10 cellular contexts compared by ENCODE assay signal in the genomic region with DNA sequence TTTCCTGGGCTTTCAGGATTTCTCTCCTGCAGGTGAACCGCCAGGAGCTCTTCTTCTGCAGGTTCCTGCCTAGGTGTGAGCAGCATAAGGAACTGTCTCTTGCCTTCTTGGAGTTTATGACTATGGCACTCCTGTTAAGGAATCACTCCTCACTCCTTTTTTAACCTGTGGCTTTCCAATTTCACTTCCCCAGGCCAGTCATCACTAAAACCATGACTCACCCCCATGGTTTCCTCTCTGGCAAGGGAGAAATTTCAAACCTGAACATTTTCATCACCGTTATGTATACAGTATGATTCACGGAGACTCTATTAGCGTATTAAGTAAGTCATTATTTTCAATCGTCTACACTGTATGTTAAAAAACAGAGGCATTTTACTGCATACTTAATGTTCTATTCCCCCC.
DNase-seq lines count a peak whose midpoint lies in the region; ATAC-seq and TF ChIP-seq lines count a peak whose summit lies in the region.
"Had no signal": no experiment of that assay in that cellular context is flagged by ENCODE, and none has a peak within 500 bp of the region (broad histone marks: within the 10 kb centered on the region; RNA-seq: fewer than 3 reads in every experiment).

No MANE protein-coding gene starts in this region.

- ATAC-seq in GM18511 (IDR thresholded peaks at IDR 0.05; ENCODE audit: unreplicated experiment): peak; percentile 44
- ATAC-seq in HG02759 (IDR thresholded peaks at IDR 0.05; ENCODE audit: unreplicated experiment): peak; percentile 51
- ATAC-seq in Right ventricle myocardium inferior: no peak

- H3K4me3 ChIP-seq in kidney epithelial cell (ENCODE audit: low read depth, low read length): no peak overlapping the region

- intact Hi-C loops in Right ventricle myocardium inferior (cut with DNase I): no loop called here

- DNase-seq in NCI-H226 (peak; percentile 89), kidney epithelial cell (ENCODE audit: low read depth) (peak; percentile 54), Right ventricle myocardium inferior (ENCODE audit: missing footprints) (no peak), OCI-M2 (lab: John Stamatoyannopoulos, UW; ENCODE audit: unreplicated experiment) (no peak), DMS153 (lab: John Stamatoyannopoulos, UW) (no peak)
- no peak for DNase-seq in activated CD4-positive, alpha-beta T cell treated with anti-CD3 and anti-CD28 coated beads for 1 hour
- DNase-seq: activated T-cell treated with anti-CD3 and anti-CD28 coated beads, Interleukin-2, amount 50 U/mL, for 4 hours; GOT3 had no signal

- no peaks in the 10 kb centered on the region for H3K27me3 ChIP-seq in kidney epithelial cell (ENCODE audit: control insufficient read depth, insufficient read depth, low read length)

- no peaks in the 10 kb centered on the region for H3K36me3 ChIP-seq in kidney epithelial cell (ENCODE audit: control insufficient read depth, insufficient read depth, low read length)

- TF ChIP-seq CTCF in kidney epithelial cell (IDR thresholded peaks at IDR 0.05; ENCODE audit: insufficient read depth, low read length, poor library complexity, severe bottlenecking): no peak

Comparison
In these comparisons a context has a peak if more than half of its experiments do, and no peak if none do; other contexts are left out.
1. DNase-seq: peak in NCI-H226 (single experiment) and kidney epithelial cell (single experiment); none in Right ventricle myocardium inferior (single experiment), OCI-M2 (single experiment), DMS153 (single experiment) and activated CD4-positive, alpha-beta T cell treated with anti-CD3 and anti-CD28 coated beads for 1 hour (single experiment).